Comparison of ENCODE assay signal across 8 cellular contexts in the genomic region with DNA sequence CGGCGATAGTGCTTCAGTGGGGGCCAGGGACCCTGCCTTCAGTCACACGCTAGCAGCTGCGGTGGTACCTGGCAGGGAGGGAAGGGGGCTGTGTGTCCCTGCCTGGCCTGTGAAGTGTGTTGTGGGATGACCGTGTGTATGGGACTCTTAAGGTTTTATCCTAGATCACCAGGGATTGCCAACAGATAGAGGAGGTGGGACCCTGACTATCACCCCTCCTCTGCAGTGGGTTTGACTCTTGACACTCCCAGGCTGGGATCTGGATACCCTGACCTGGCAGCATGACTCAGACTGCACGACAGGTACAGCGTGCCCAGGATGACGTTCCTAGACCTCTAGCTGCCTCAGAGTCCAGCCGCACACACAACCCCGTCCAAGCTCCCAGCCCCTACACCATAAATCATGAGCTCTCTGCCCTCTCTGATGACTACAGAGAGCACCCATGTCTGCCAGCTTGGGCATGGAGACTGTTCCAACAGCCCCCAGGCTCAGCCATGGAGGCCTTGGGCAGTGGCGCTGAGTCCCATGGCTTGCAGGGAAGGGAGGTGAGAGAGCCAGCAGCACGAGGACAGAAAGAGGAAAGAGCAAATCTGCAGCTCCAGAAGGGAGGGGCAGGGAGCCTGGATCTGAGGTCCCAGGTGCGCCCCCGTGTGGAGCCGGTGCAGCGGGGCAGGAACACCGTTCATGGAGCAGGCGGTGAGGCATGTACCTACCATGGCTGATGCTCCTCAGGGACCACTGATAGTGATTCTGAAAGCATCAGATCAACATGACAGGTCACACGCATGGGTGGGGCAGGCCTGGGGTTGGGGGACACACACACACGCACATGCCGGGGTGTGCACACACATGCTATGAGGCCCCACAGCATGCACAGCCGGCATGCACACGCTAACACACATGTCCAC.
DNase-seq lines count a peak whose midpoint lies in the region; ATAC-seq, FAIRE-seq and TF ChIP-seq lines count a peak whose summit lies in the region.

No MANE protein-coding gene starts in this region.

- H3K9ac ChIP-seq in DND-41 (ENCODE audit: low read depth, low read length): no peak overlapping the region

- DNase-seq in DND-41 (peak; percentile 75), RCC 7860 (ENCODE audit: low spot score) (peak; percentile 13), adrenal gland (peak; percentile 54 to 88 (median 84)), kidney epithelial cell (ENCODE audit: low read depth) (no peak), omental fat pad (ENCODE audit: low spot score) (no peak)
- DNase-seq in stimulated activated naive CD8-positive, alpha-beta T cell treated with anti-CD3 and anti-CD28 coated beads, Interleukin-15, amount 100 ng/mL, for 72 hours: peak; percentile 61 to 71

- H3K27ac ChIP-seq in DND-41 (ENCODE audit: low read length) (no peak overlapping the region), adrenal gland (no peak overlapping the region)

- H2AFZ ChIP-seq in DND-41 (ENCODE audit: low read depth, low read length): no peak overlapping the region

- peak; percentile 67 for TF ChIP-seq CTCF in DND-41 (IDR thresholded peaks at IDR 0.05; ENCODE audit: borderline replicate concordance, extremely low read depth, low read length, poor library complexity, severe bottlenecking)
- TF ChIP-seq CTCF in adrenal gland (IDR thresholded peaks at IDR 0.05): peak in 4 of 6 experiments; percentile 17 to 45 (median 39)
- peak; percentile 67 for TF ChIP-seq CTCF in kidney epithelial cell (IDR thresholded peaks at IDR 0.05; ENCODE audit: insufficient read depth, low read length, poor library complexity, severe bottlenecking)
- TF ChIP-seq CTCF in omental fat pad (IDR thresholded peaks at IDR 0.05): no peak

- no peaks in the 10 kb centered on the region for H4K20me1 ChIP-seq in DND-41 (ENCODE audit: insufficient read depth, low read length)

- peak; percentile 86 for ATAC-seq in DND-41 (ENCODE audit: insufficient read depth, low read depth)
- ATAC-seq in HG03135 (IDR thresholded peaks at IDR 0.05; ENCODE audit: unreplicated experiment): peak; percentile 66
- peak; percentile 85 for ATAC-seq in stimulated activated naive CD8-positive, alpha-beta T cell treated with anti-CD3 and anti-CD28 coated beads, Interleukin-15, amount 100 ng/mL, for 72 hours
- ATAC-seq in HG02885 (IDR thresholded peaks at IDR 0.05; ENCODE audit: poor library complexity, unreplicated experiment): no peak
- ATAC-seq in omental fat pad (ENCODE audit: low FRiP score): no peak

- H3K4me2 ChIP-seq in DND-41 (ENCODE audit: insufficient read depth, low read length): no peak overlapping the region

- H3K9me3 ChIP-seq in DND-41 (ENCODE audit: insufficient read depth, low read length, severe bottlenecking) (no peaks in the 10 kb centered on the region), adrenal gland (replicated peaks in 1 of 3) (no peaks in the 10 kb centered on the region)

- no peak overlapping the region for H3K4me3 ChIP-seq in DND-41 (ENCODE audit: low read depth in 1 of 2, low read length in 2 of 2)
- H3K4me3 ChIP-seq in adrenal gland: no peak overlapping the region
- no peak overlapping the region for H3K4me3 ChIP-seq in kidney epithelial cell (ENCODE audit: low read depth, low read length)

- no peaks in the 10 kb centered on the region for H3K9me3 Mint-ChIP-seq in stimulated activated naive CD8-positive, alpha-beta T cell treated with anti-CD3 and anti-CD28 coated beads, Interleukin-15, amount 100 ng/mL, for 72 hours

- no peaks in the 10 kb centered on the region for H3K27me3 ChIP-seq in DND-41 (ENCODE audit: insufficient read depth, low read length, poor library complexity)
- H3K27me3 ChIP-seq in adrenal gland: no peaks in the 10 kb centered on the region
- H3K27me3 ChIP-seq in kidney epithelial cell (ENCODE audit: control insufficient read depth, insufficient read depth, low read length): no peaks in the 10 kb centered on the region

- no peak for TF ChIP-seq POLR2A in adrenal gland (IDR thresholded peaks at IDR 0.05)

- 34 to 57% (median 47%) methylated on average over 14 to 23 of the region's 23 CpGs for WGBS in adrenal gland, 4 donors

- intact Hi-C loops in adrenal gland (cut with DNase I): no loop called here

- peaks cover 35% of the 10 kb centered on the region for H3K27me3 Mint-ChIP-seq in stimulated activated naive CD8-positive, alpha-beta T cell treated with anti-CD3 and anti-CD28 coated beads, Interleukin-15, amount 100 ng/mL, for 72 hours

- no peak overlapping the region for H3K27ac Mint-ChIP-seq in stimulated activated naive CD8-positive, alpha-beta T cell treated with anti-CD3 and anti-CD28 coated beads, Interleukin-15, amount 100 ng/mL, for 72 hours

- no peak for FAIRE-seq in RCC 7860 (lab: Jason Lieb, UNC)

- H3K4me1 Mint-ChIP-seq in stimulated activated naive CD8-positive, alpha-beta T cell treated with anti-CD3 and anti-CD28 coated beads, Interleukin-15, amount 100 ng/mL, for 72 hours: peaks cover 6% of the 10 kb centered on the region

- no peak overlapping the region for H3K4me3 Mint-ChIP-seq in stimulated activated naive CD8-positive, alpha-beta T cell treated with anti-CD3 and anti-CD28 coated beads, Interleukin-15, amount 100 ng/mL, for 72 hours

- H3K79me2 ChIP-seq in DND-41 (ENCODE audit: insufficient read depth, low read length): no peaks in the 10 kb centered on the region

- H3K36me3 ChIP-seq in DND-41 (ENCODE audit: insufficient read depth, low read length): no peaks in the 10 kb centered on the region
- H3K36me3 ChIP-seq in adrenal gland (replicated peaks in 1 of 2): no peaks in the 10 kb centered on the region
- no peaks in the 10 kb centered on the region for H3K36me3 ChIP-seq in kidney epithelial cell (ENCODE audit: control insufficient read depth, insufficient read depth, low read length)

- no peaks in the 10 kb centered on the region for H3K4me1 ChIP-seq in DND-41 (ENCODE audit: insufficient read depth, low read length)
- no peaks in the 10 kb centered on the region for H3K4me1 ChIP-seq in adrenal gland (replicated peaks in 1 of 2)

Comparison
In these comparisons a context has a peak if more than half of its experiments do, and no peak if none do; other contexts are left out.
1. ATAC-seq: peak in DND-41 (single experiment), HG03135 (single experiment) and stimulated activated naive CD8-positive, alpha-beta T cell treated with anti-CD3 and anti-CD28 coated beads, Interleukin-15, amount 100 ng/mL, for 72 hours (single experiment); none in HG02885 (single experiment) and omental fat pad (single experiment).
2. DNase-seq: peak in DND-41 (single experiment), RCC 7860 (single experiment), adrenal gland (7 of 7) and stimulated activated naive CD8-positive, alpha-beta T cell treated with anti-CD3 and anti-CD28 coated beads, Interleukin-15, amount 100 ng/mL, for 72 hours (2 of 2); none in kidney epithelial cell (single experiment) and omental fat pad (single experiment).
3. CTCF ChIP-seq: peak in DND-41 (single experiment), adrenal gland (4 of 6) and kidney epithelial cell (single experiment); none in omental fat pad (0 of 3).